In genomic region chr17:58338454-58338841, GRCh38 we compare ENCODE assay signal across 9 cellular contexts. TPM values are rescaled to one million over a fixed set of nuclear protein-coding genes. Genes with fewer than 3 reads are reported as not detected.
A peak's percentile ranks its signal among the peaks of the same experiment; 100 is the strongest.
DNase-seq lines count a peak whose midpoint lies in the region; ATAC-seq and TF ChIP-seq lines count a peak whose summit lies in the region.
"Had no signal": no experiment of that assay in that cellular context is flagged by ENCODE, and none has a peak within 500 bp of the region (broad histone marks: within the 10 kb centered on the region; RNA-seq: fewer than 3 reads in every experiment).

No MANE protein-coding gene starts in this region.

- peak overlapping the region; percentile 60 for H3K9ac ChIP-seq in iPS-15b (ENCODE audit: low read depth, low read length)

- peaks cover 61% of the 10 kb centered on the region for H3K36me3 Mint-ChIP-seq in T-helper 2 cell treated with Interferon-gamma antibody and Interleukin-4, amounts not matched to agents 5 μg/mL and 100 μg/mL, for 36 hours (ENCODE audit: low read depth)

- BruUV-seq in OCI-LY7 (replicated peaks; lab: Mats Ljungman, UMichigan): no TSS peak

- DNase-seq in T-helper 2 cell treated with Interferon-gamma antibody and Interleukin-4, amounts not matched to agents 5 μg/mL and 100 μg/mL, for 36 hours (ENCODE audit: low spot score): peak; percentile 59
- DNase-seq in T-helper 2 cell (no peak), OCI-LY7 (ENCODE audit: low spot score) (no peak), inferior parietal cortex (ENCODE audit: extremely low spot score) (no peak)
- no peak for DNase-seq in stimulated activated naive CD8-positive, alpha-beta T cell treated with anti-CD3 and anti-CD28 coated beads, Interleukin-15, amount 100 ng/mL, for 72 hours

- no peaks in the 10 kb centered on the region for H3K27me3 Mint-ChIP-seq in T-helper 2 cell treated with Interferon-gamma antibody and Interleukin-4, amounts not matched to agents 5 μg/mL and 100 μg/mL, for 36 hours (ENCODE audit: low read depth)
- H3K27me3 Mint-ChIP-seq in stimulated activated naive CD8-positive, alpha-beta T cell treated with anti-CD3 and anti-CD28 coated beads, Interleukin-15, amount 100 ng/mL, for 72 hours: no peaks in the 10 kb centered on the region

- no peak overlapping the region for H2AFZ ChIP-seq in OCI-LY7 (ENCODE audit: low read length)

- peak overlapping the region; percentile 100 for H3K4me2 ChIP-seq in OCI-LY7 (ENCODE audit: low read length)

- POLR2A ChIA-PET in OCI-LY7 (lab: Charles Lee): interaction anchor here (1.1 to 5.4 kb wide), 5 partner anchors 11 to 79 kb away, joined by 5 to 25 read pairs (median 15); partner anchors contain the start of genes RNF43 and SUPT4H1

- ATAC-seq in stimulated activated naive CD8-positive, alpha-beta T cell treated with anti-CD3 and anti-CD28 coated beads, Interleukin-15, amount 100 ng/mL, for 72 hours: peak; percentile 8
- ATAC-seq in HG02610 (IDR thresholded peaks at IDR 0.05; ENCODE audit: unreplicated experiment) (no peak), HG03521 (IDR thresholded peaks at IDR 0.05; ENCODE audit: unreplicated experiment) (no peak)

- CTCF ChIA-PET in OCI-LY7 (lab: Charles Lee; ENCODE audit: unreplicated experiment): no interaction called here

- no peaks in the 10 kb centered on the region for H3K27me3 ChIP-seq in iPS-15b (ENCODE audit: control insufficient read depth, insufficient read depth, low read length)

- peaks cover 73% of the 10 kb centered on the region for H3K79me2 ChIP-seq in OCI-LY7 (ENCODE audit: insufficient read depth, low read depth, low read length)

- peak overlapping the region; percentile 99 for H3K4me3 Mint-ChIP-seq in T-helper 2 cell treated with Interferon-gamma antibody and Interleukin-4, amounts not matched to agents 5 μg/mL and 100 μg/mL, for 36 hours
- peak overlapping the region; percentile 77 to 99 for H3K4me3 Mint-ChIP-seq in stimulated activated naive CD8-positive, alpha-beta T cell treated with anti-CD3 and anti-CD28 coated beads, Interleukin-15, amount 100 ng/mL, for 72 hours

- H3K4me1 ChIP-seq in OCI-LY7 (ENCODE audit: insufficient read depth, low read length, poor library complexity, severe bottlenecking): peaks cover 97% of the 10 kb centered on the region
- peaks cover 27% of the 10 kb centered on the region for H3K4me1 ChIP-seq in iPS-15b (ENCODE audit: control insufficient read depth, insufficient read depth, low read length)

- H3K9me3 ChIP-seq in OCI-LY7 (ENCODE audit: low read length): no peaks in the 10 kb centered on the region
- no peaks in the 10 kb centered on the region for H3K9me3 ChIP-seq in iPS-15b (ENCODE audit: control insufficient read depth, insufficient read depth, low read length)

- H4K20me1 ChIP-seq in OCI-LY7 (ENCODE audit: insufficient read depth, low read length): no peaks in the 10 kb centered on the region

- H3K9me3 Mint-ChIP-seq in T-helper 2 cell treated with Interferon-gamma antibody and Interleukin-4, amounts not matched to agents 5 μg/mL and 100 μg/mL, for 36 hours: no peaks in the 10 kb centered on the region
- H3K9me3 Mint-ChIP-seq in stimulated activated naive CD8-positive, alpha-beta T cell treated with anti-CD3 and anti-CD28 coated beads, Interleukin-15, amount 100 ng/mL, for 72 hours: no peaks in the 10 kb centered on the region

- peak overlapping the region; percentile 99 for H3K27ac Mint-ChIP-seq in T-helper 2 cell treated with Interferon-gamma antibody and Interleukin-4, amounts not matched to agents 5 μg/mL and 100 μg/mL, for 36 hours
- peak overlapping the region; percentile 95 to 100 for H3K27ac Mint-ChIP-seq in stimulated activated naive CD8-positive, alpha-beta T cell treated with anti-CD3 and anti-CD28 coated beads, Interleukin-15, amount 100 ng/mL, for 72 hours

- peak overlapping the region; percentile 99 for H3K27ac ChIP-seq in OCI-LY7 (ENCODE audit: low read depth, low read length, poor library complexity, severe bottlenecking)

- peaks cover 29% of the 10 kb centered on the region for H3K36me3 ChIP-seq in OCI-LY7 (ENCODE audit: insufficient read depth, low read length)
- H3K36me3 ChIP-seq in iPS-15b (ENCODE audit: control insufficient read depth, insufficient read depth, low read length): no peaks in the 10 kb centered on the region

- peak; percentile 68 for TF ChIP-seq CTCF in OCI-LY7 (conservative IDR thresholded peaks at IDR 0.05; ENCODE audit: low read length)

- H3K4me3 ChIP-seq in OCI-LY7 (ENCODE audit: low read depth, low read length, poor library complexity, severe bottlenecking): peak overlapping the region; percentile 98
- H3K4me3 ChIP-seq in iPS-15b (ENCODE audit: low read depth, low read length): peak overlapping the region; percentile 43

- intact Hi-C loops in OCI-LY7 (cut with micrococcal nuclease; ENCODE audit: unreplicated experiment): loop anchor here (2.0 to 10.0 kb wide), 3 partner anchors 28 to 816 kb away; partner anchors contain the start of genes PRR11 and SKA2

- H3K9me2 ChIP-seq in OCI-LY7 (ENCODE audit: insufficient read depth, low read length): no peaks in the 10 kb centered on the region

- peaks cover 37% of the 10 kb centered on the region for H3K4me1 Mint-ChIP-seq in T-helper 2 cell treated with Interferon-gamma antibody and Interleukin-4, amounts not matched to agents 5 μg/mL and 100 μg/mL, for 36 hours (ENCODE audit: low read depth)
- H3K4me1 Mint-ChIP-seq in stimulated activated naive CD8-positive, alpha-beta T cell treated with anti-CD3 and anti-CD28 coated beads, Interleukin-15, amount 100 ng/mL, for 72 hours: peaks cover 50% of the 10 kb centered on the region

RNA-seq across cellular contexts. Expression of gene TSPOAP1, which starts 9.9 kb away (rescaled TPM):
- 24.0 TPM in 2 replicates for total RNA-seq in OCI-LY7 (2014; rRNA removed; shearing (Covaris generic))
- total RNA-seq in OCI-LY7 (2022): 50.6 and 54.4 TPM in 2 replicates

RNA-seq across cellular contexts. Expression of gene SUPT4H1, which starts 13.6 kb away (rescaled TPM):
- total RNA-seq in OCI-LY7 (2014; rRNA removed; shearing (Covaris generic)): 41.1 and 56.5 TPM in 2 replicates
- 65.5 and 78.4 TPM in 2 replicates for total RNA-seq in OCI-LY7 (2022)

RNA-seq across cellular contexts. Expression of gene MPO, which starts 57.7 kb away (rescaled TPM):
- total RNA-seq in OCI-LY7 (2014; rRNA removed; shearing (Covaris generic)): not detected in 2 replicates
- total RNA-seq in OCI-LY7 (2022): not detected in 2 replicates
- total RNA-seq: A673 had no signal
